ENCODE assay signal across 15 cellular contexts in the genomic region with DNA sequence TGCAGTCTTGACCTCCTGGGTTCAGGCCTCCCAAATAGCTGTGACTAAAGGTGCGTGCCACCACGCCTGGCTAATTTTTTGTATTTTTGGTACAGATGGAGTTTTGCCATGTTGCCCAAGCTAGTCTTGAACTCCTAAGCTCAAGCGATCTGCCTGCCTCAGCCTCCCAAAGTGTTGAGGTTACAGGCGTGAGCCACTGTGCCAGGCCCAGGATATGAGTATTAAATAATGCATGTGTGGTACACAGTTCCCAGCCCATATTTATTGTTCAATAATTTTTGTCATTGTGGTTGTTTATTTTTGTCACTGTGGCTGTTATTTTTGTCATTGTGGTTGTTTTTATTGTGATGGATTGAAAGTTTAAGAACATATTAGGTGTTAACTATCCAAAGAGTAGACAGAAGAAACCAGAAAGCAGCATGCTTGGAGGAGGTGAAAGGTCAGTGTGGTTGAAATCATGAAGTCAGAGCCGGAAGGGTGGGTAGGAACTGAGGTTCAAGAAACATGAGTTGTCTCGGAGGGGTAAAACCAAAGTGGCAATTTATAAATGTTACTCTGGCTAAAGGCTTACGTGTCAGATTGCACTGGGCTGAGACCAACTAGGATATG. TPM values are rescaled to one million over a fixed set of nuclear protein-coding genes. Genes with fewer than 3 reads are reported as not detected.
A peak's percentile ranks its signal among the peaks of the same experiment; 100 is the strongest.
DNase-seq lines count a peak whose midpoint lies in the region; ATAC-seq and TF ChIP-seq lines count a peak whose summit lies in the region.
"Had no signal": no experiment of that assay in that cellular context is flagged by ENCODE, and none has a peak within 500 bp of the region (broad histone marks: within the 10 kb centered on the region; RNA-seq: fewer than 3 reads in every experiment).

No MANE protein-coding gene starts in this region.

- H3K9me3 ChIP-seq in MM.1S (replicated peaks; ENCODE audit: insufficient read depth, low read length) = no peaks in the 10 kb centered on the region
- no peaks in the 10 kb centered on the region for H3K9me3 ChIP-seq in endodermal cell (ENCODE audit: control insufficient read depth, low read length)
- H3K9me3 ChIP-seq in effector memory CD4-positive, alpha-beta T cell (ENCODE audit: control insufficient read depth, low read length) = no peaks in the 10 kb centered on the region
- H3K9me3 ChIP-seq: body of pancreas, Peyer's patch had no signal

- no peaks in the 10 kb centered on the region for H4K20me1 ChIP-seq in MM.1S (ENCODE audit: insufficient read depth, low read length)

- H3K36me3 ChIP-seq in GM06990 (ENCODE audit: control insufficient read depth, insufficient read depth, low read length) (no peaks in the 10 kb centered on the region), MM.1S (replicated peaks; ENCODE audit: insufficient read depth, low read length) (no peaks in the 10 kb centered on the region), endodermal cell (ENCODE audit: control insufficient read depth, insufficient read depth, low read length) (no peaks in the 10 kb centered on the region)
- H3K36me3 ChIP-seq in effector memory CD4-positive, alpha-beta T cell (ENCODE audit: control insufficient read depth, insufficient read depth, low read length) = no peaks in the 10 kb centered on the region
- H3K36me3 ChIP-seq: Peyer's patch had no signal

- no peak overlapping the region for H3K9ac ChIP-seq in MM.1S (ENCODE audit: low read length)
- H3K9ac ChIP-seq in endodermal cell (ENCODE audit: extremely low read depth, low read length, poor library complexity, severe bottlenecking) = no peak overlapping the region

- no peak overlapping the region for H3K27ac ChIP-seq in MM.1S (ENCODE audit: low read length)
- no peak overlapping the region for H3K27ac ChIP-seq in endodermal cell (ENCODE audit: low read depth, low read length)
- no peak overlapping the region for H3K27ac ChIP-seq in effector memory CD4-positive, alpha-beta T cell (ENCODE audit: insufficient read depth, low read length, poor library complexity, severe bottlenecking)
- H3K27ac ChIP-seq: body of pancreas, Peyer's patch had no signal

- H3K9me3 Mint-ChIP-seq in immature natural killer cell (peaks cover 0 to 5% (median 0%) of the 10 kb centered on the region in 6 donors), endodermal cell (no peaks in the 10 kb centered on the region), chondrocyte (ENCODE audit: low read depth) (peaks cover 4% of the 10 kb centered on the region), WTC11 (peaks cover 4% of the 10 kb centered on the region)

- H3K4me3 Mint-ChIP-seq in immature natural killer cell (peak overlapping the region; percentile 4 to 72 (median 48)), endodermal cell (no peak overlapping the region), chondrocyte (ENCODE audit: unreplicated experiment) (no peak overlapping the region), WTC11 (no peak overlapping the region)
- H3K4me3 Mint-ChIP-seq: memory B cell had no signal

- H3K4me1 Mint-ChIP-seq in immature natural killer cell = peaks cover 44 to 49% of the 10 kb centered on the region in 2 donors
- H3K4me1 Mint-ChIP-seq in endodermal cell = peaks cover 3% of the 10 kb centered on the region
- H3K4me1 Mint-ChIP-seq in chondrocyte (ENCODE audit: low read depth) = no peaks in the 10 kb centered on the region
- H3K4me1 Mint-ChIP-seq in WTC11 = peaks cover 12% of the 10 kb centered on the region
- H3K4me1 Mint-ChIP-seq: memory B cell had no signal

- no peaks in the 10 kb centered on the region for H3K4me1 ChIP-seq in MM.1S (ENCODE audit: low read length)
- no peaks in the 10 kb centered on the region for H3K4me1 ChIP-seq in endodermal cell (ENCODE audit: control insufficient read depth, insufficient read depth, low read length)
- H3K4me1 ChIP-seq in effector memory CD4-positive, alpha-beta T cell (ENCODE audit: control insufficient read depth, insufficient read depth, low read length, poor library complexity, severe bottlenecking) = no peaks in the 10 kb centered on the region
- H3K4me1 ChIP-seq: body of pancreas, Peyer's patch had no signal

- ATAC-seq in GM19395 (IDR thresholded peaks at IDR 0.05; ENCODE audit: unreplicated experiment) (peak; percentile 56), WTC11 (no peak)
- ATAC-seq: body of pancreas had no signal

- no peak overlapping the region for H3K4me2 ChIP-seq in MM.1S (ENCODE audit: low read depth, low read length)

- no peaks in the 10 kb centered on the region for H3F3A ChIP-seq in MM.1S (ENCODE audit: insufficient read depth, low read length)

- H2AFZ ChIP-seq in MM.1S (ENCODE audit: low read length) = no peak overlapping the region

- TF ChIP-seq CTCF in GM06990 (IDR thresholded peaks at IDR 0.05; ENCODE audit: insufficient read depth, low read length, poor library complexity, severe bottlenecking) (no peak), MM.1S (IDR thresholded peaks at IDR 0.05; ENCODE audit: low read length) (no peak), endodermal cell (conservative IDR thresholded peaks at IDR 0.05) (no peak), chondrocyte (IDR thresholded peaks at IDR 0.05) (no peak), WTC11 (IDR thresholded peaks at IDR 0.05) (no peak)

- H3K4me3 ChIP-seq in GM06990 (replicated peaks; ENCODE audit: low read depth, low read length) (no peak overlapping the region), MM.1S (ENCODE audit: low read length) (no peak overlapping the region), endodermal cell (ENCODE audit: low read length) (no peak overlapping the region)
- no peak overlapping the region for H3K4me3 ChIP-seq in effector memory CD4-positive, alpha-beta T cell (ENCODE audit: insufficient read depth, low read depth, low read length, poor library complexity, severe bottlenecking)
- H3K4me3 ChIP-seq: body of pancreas, Peyer's patch had no signal

- no peaks in the 10 kb centered on the region for H3K36me3 Mint-ChIP-seq in immature natural killer cell
- H3K36me3 Mint-ChIP-seq in endodermal cell (ENCODE audit: low read depth) = no peaks in the 10 kb centered on the region
- H3K36me3 Mint-ChIP-seq in chondrocyte (ENCODE audit: low read depth) = no peaks in the 10 kb centered on the region
- H3K36me3 Mint-ChIP-seq in WTC11 = no peaks in the 10 kb centered on the region
- H3K36me3 Mint-ChIP-seq: memory B cell had no signal

- H3K27me3 ChIP-seq in GM06990 (replicated peaks; ENCODE audit: control insufficient read depth, insufficient read depth, low read length) (no peaks in the 10 kb centered on the region), MM.1S (replicated peaks; ENCODE audit: insufficient read depth, low read length) (no peaks in the 10 kb centered on the region), endodermal cell (ENCODE audit: control insufficient read depth, insufficient read depth, low read length, poor library complexity, severe bottlenecking) (no peaks in the 10 kb centered on the region)
- H3K27me3 ChIP-seq in effector memory CD4-positive, alpha-beta T cell (replicated peaks; ENCODE audit: control insufficient read depth, insufficient read depth, low read length, poor library complexity, severe bottlenecking) = no peaks in the 10 kb centered on the region
- H3K27me3 ChIP-seq: body of pancreas, Peyer's patch had no signal

- CTCF ChIA-PET in WTC11 (lab: Charles Lee) = no interaction called here

- H3K27ac Mint-ChIP-seq in immature natural killer cell (peak overlapping the region; percentile 70 to 90 (median 80)), endodermal cell (no peak overlapping the region), chondrocyte (ENCODE audit: unreplicated experiment) (no peak overlapping the region), WTC11 (no peak overlapping the region)
- H3K27ac Mint-ChIP-seq: memory B cell had no signal

- H3K79me2 ChIP-seq in MM.1S (ENCODE audit: low read length) = no peaks in the 10 kb centered on the region

- DNase-seq in GM06990 (ENCODE audit: extremely low read depth, insufficient read length) = peak; percentile 26
- DNase-seq in MM.1S = peak; percentile 35
- DNase-seq in immature natural killer cell = peak; percentile 73 to 83 (median 77)
- no peak for DNase-seq in endodermal cell
- no peak for DNase-seq in chondrocyte (ENCODE audit: low spot score)
- DNase-seq in effector memory CD4-positive, alpha-beta T cell = no peak
- DNase-seq in WTC11 (ENCODE audit: low spot score) = no peak
- DNase-seq: activated naive CD4-positive, alpha-beta T cell treated with Interleukin-2 at 50 U/mL for 16 hours; body of pancreas; DMS53; NCI-H2081 treated with DMSO at 0.1 percent for 48 hours; NCI-H526 treated with DMSO at 0.1 percent for 48 hours; Peyer's patch had no signal

- peaks cover 3 to 11% (median 5%) of the 10 kb centered on the region in 3 donors for H3K27me3 Mint-ChIP-seq in immature natural killer cell (ENCODE audit: low read depth in 3 of 3)
- no peaks in the 10 kb centered on the region for H3K27me3 Mint-ChIP-seq in endodermal cell (ENCODE audit: insufficient read depth)
- H3K27me3 Mint-ChIP-seq in chondrocyte (ENCODE audit: low read depth) = peaks cover 18% of the 10 kb centered on the region
- no peaks in the 10 kb centered on the region; the same call in 1 of the 2 replicates for H3K27me3 Mint-ChIP-seq in WTC11 (ENCODE audit: low read depth)

- 85 to 93% methylated on average over 7 of the region's 7 CpGs for WGBS in endodermal cell (ENCODE audit: insufficient coverage in 1 of 2, insufficient read length in 1 of 2), 2 experiments

- POLR2A ChIA-PET in WTC11 (lab: Charles Lee) = no interaction called here

- H3K9me2 ChIP-seq in MM.1S (replicated peaks; ENCODE audit: insufficient read depth, low read length) = no peaks in the 10 kb centered on the region

TF ChIP-seq in WTC11, 78 proteins besides CTCF, POLR2A, EP300 and RAD21 (continues in another document):
- TF ChIP-seq KAT7 (CRISPR knock-in tag; IDR thresholded peaks at IDR 0.05; ENCODE audit: borderline replicate concordance) = no peak
- TF ChIP-seq, protein P1, sequence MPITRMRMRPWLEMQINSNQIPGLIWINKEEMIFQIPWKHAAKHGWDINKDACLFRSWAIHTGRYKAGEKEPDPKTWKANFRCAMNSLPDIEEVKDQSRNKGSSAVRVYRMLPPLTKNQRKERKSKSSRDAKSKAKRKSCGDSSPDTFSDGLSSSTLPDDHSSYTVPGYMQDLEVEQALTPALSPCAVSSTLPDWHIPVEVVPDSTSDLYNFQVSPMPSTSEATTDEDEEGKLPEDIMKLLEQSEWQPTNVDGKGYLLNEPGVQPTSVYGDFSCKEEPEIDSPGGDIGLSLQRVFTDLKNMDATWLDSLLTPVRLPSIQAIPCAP (CRISPR knock-in tag; IDR thresholded peaks at IDR 0.05) = no peak
- no peak for TF ChIP-seq CBFB (CRISPR knock-in tag; IDR thresholded peaks at IDR 0.05; ENCODE audit: low read depth)
- no peak for TF ChIP-seq RELA (CRISPR knock-in tag; IDR thresholded peaks at IDR 0.05; ENCODE audit: borderline replicate concordance)
- no peak for TF ChIP-seq ESRRA (CRISPR knock-in tag; IDR thresholded peaks at IDR 0.05; ENCODE audit: borderline replicate concordance)
- TF ChIP-seq ZNF121 (CRISPR knock-in tag; IDR thresholded peaks at IDR 0.05) = no peak

RNA-seq across cellular contexts. Expression of a gene that starts 45.0 kb away (rescaled TPM):
- not detected for polyA plus RNA-seq in immature natural killer cell
- total RNA-seq in endodermal cell (under 1 TPM in 1 of 2 donors, not detected in 1; 0.09 TPM), chondrocyte (0.07 TPM in 1 of 3 replicates, not detected in the others), WTC11 (2021) (0.33 to 0.46 TPM (median 0.44 TPM) in 3 replicates)
- 0.07 TPM for polyA plus RNA-seq in endodermal cell (2013, experiment 1 of 2)
- polyA plus RNA-seq in endodermal cell (2013, experiment 2 of 2) = 0.04 TPM

Comparison
In these comparisons a context has a peak if more than half of its experiments do, and no peak if none do; other contexts are left out.
1. DNase-seq: peak in GM06990 (single experiment), MM.1S (single experiment) and immature natural killer cell (3 of 3); none in endodermal cell (single experiment), chondrocyte (single experiment), effector memory CD4-positive, alpha-beta T cell (0 of 3) and WTC11 (single experiment).
2. H3K27ac Mint-ChIP-seq: peak in immature natural killer cell (6 of 6); none in endodermal cell (single experiment), chondrocyte (single experiment) and WTC11 (single experiment).
3. H3K4me3 Mint-ChIP-seq: peak in immature natural killer cell (5 of 5); none in endodermal cell (single experiment), chondrocyte (single experiment) and WTC11 (single experiment).